ENCODE assay signal across 1 cellular context in the genomic region with DNA sequence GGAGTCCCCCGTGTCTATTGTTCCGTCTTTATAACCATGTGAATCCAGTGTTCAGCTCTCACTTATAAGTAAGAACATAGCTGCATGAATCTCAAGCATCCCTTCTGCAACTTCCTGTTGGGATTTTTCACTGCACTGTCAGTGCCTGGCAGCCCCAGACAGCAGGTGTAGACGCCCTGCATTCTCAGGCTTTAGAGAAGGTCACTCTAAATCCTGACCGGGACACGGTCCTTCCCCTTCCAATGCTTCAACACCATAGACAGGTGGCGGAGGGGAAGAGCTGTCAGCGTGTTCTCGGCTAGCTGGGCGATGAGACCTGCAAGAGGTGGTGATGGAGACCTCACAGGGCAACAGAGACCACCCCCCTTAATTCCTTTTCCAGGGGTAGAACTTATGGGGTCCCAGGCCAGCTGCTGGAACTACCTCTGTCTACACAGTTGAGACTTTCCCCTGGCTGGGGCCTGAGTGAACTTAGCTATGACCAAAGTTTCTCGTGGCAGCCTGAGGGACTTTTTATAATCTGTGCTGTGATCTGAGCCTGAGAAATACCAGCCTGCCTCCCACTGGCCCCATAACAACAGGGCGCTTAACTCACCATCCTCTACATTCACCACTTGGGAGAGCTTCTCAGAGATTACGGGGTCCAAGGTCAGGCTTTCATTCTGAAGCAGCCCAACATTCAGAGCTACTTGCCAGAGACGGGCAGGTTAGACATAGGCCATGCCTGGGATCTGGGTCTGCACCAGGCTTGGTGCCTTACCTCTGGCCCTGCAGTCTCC.
TF ChIP-seq lines count a peak whose summit lies in the region.

No MANE protein-coding gene starts in this region.

TF ChIP-seq in GM12878, 131 proteins besides CTCF, POLR2A, EP300 and RAD21:
- TF ChIP-seq STAT3 (IDR thresholded peaks at IDR 0.05; ENCODE audit: low read depth, low read length) (no peak), SRF (IDR thresholded peaks at IDR 0.05; ENCODE audit: low read depth in 2 of 2, low read length in 2 of 2) (no peak), TBL1XR1 (IDR thresholded peaks at IDR 0.05; ENCODE audit: low read depth, low read length) (no peak), NR2F1 (conservative IDR thresholded peaks at IDR 0.05) (0 out of 2 replicates have a peak, but pooled peaks have one; percentile 39)
TF ChIP-seq in GM12878: peak in this region for 1.
